ENCODE assay signal across 9 cellular contexts in genomic region chr5:181053760-181054122, GRCh38. TPM values are rescaled to one million over a fixed set of nuclear protein-coding genes. Genes with fewer than 3 reads are reported as not detected.
DNase-seq lines count a peak whose midpoint lies in the region; ATAC-seq and TF ChIP-seq lines count a peak whose summit lies in the region.
"Had no signal": no experiment of that assay in that cellular context is flagged by ENCODE, and none has a peak within 500 bp of the region (broad histone marks: within the 10 kb centered on the region; RNA-seq: fewer than 3 reads in every experiment).

No MANE protein-coding gene starts in this region.

- H3K27ac ChIP-seq in thoracic aorta (no peak overlapping the region), PC-9 (no peak overlapping the region)
- H3K27ac ChIP-seq: HL-60 had no signal

- H3K9ac ChIP-seq in adipocyte (ENCODE audit: low read length): no peak overlapping the region

- no peaks in the 10 kb centered on the region for H3K4me1 ChIP-seq in adipocyte (ENCODE audit: control insufficient read depth, insufficient read depth, low read length)
- peaks cover 11 to 12% of the 10 kb centered on the region in 2 donors for H3K4me1 ChIP-seq in thoracic aorta (ENCODE audit: control insufficient read depth in 1 of 2, low read depth in 2 of 2)
- H3K4me1 ChIP-seq in PC-9 (replicated peaks; ENCODE audit: insufficient read depth): no peaks in the 10 kb centered on the region

- no peaks in the 10 kb centered on the region for H3K9me3 Mint-ChIP-seq in activated CD4-positive, alpha-beta T cell treated with anti-CD3 and anti-CD28 coated beads, Interleukin-2, amount 10 ng/mL, durations not matched to agents 7 days and 5 days

- H3K27me3 ChIP-seq in adipocyte (replicated peaks; ENCODE audit: control insufficient read depth, insufficient read depth, low read length) (peaks cover 77% of the 10 kb centered on the region), thoracic aorta (replicated peaks; ENCODE audit: insufficient read depth) (peaks cover 16% of the 10 kb centered on the region), PC-9 (ENCODE audit: insufficient read depth, low read depth) (peaks cover 83% of the 10 kb centered on the region)

- no peaks in the 10 kb centered on the region for H4K20me1 ChIP-seq in PC-9 (ENCODE audit: insufficient read depth)

- ATAC-seq in thoracic aorta (ENCODE audit: insufficient number of reproducible peaks, low FRiP score, low read depth) (no peak), HG02642 (IDR thresholded peaks at IDR 0.05; ENCODE audit: poor library complexity, unreplicated experiment) (no peak), HG03469 (IDR thresholded peaks at IDR 0.05; ENCODE audit: unreplicated experiment) (no peak)

- POLR2A ChIA-PET in activated CD4-positive, alpha-beta T cell treated with anti-CD3 and anti-CD28 coated beads, Interleukin-2, amount 10 ng/mL, durations not matched to agents 7 days and 5 days (lab: Charles Lee): no interaction called here
- POLR2A ChIA-PET in PC-9 (lab: Charles Lee; ENCODE audit: unreplicated experiment): no interaction called here

- H3K36me3 ChIP-seq in adipocyte (ENCODE audit: control insufficient read depth, insufficient read depth, low read length, severe bottlenecking): no peaks in the 10 kb centered on the region
- H3K36me3 ChIP-seq in thoracic aorta: no peaks in the 10 kb centered on the region
- no peaks in the 10 kb centered on the region for H3K36me3 ChIP-seq in PC-9 (ENCODE audit: low read depth)

- H3K4me3 ChIP-seq in adipocyte (ENCODE audit: low read length) (peak overlapping the region; percentile 59), thoracic aorta (peak overlapping the region; percentile 72), PC-9 (no peak overlapping the region)

- intact Hi-C loops in PC-9 (cut with micrococcal nuclease; ENCODE audit: unreplicated experiment): no loop called here

- no peak overlapping the region for H2AFZ ChIP-seq in PC-9

- peak overlapping the region; percentile 55 for H3K27ac Mint-ChIP-seq in activated CD4-positive, alpha-beta T cell treated with anti-CD3 and anti-CD28 coated beads, Interleukin-2, amount 10 ng/mL, durations not matched to agents 7 days and 5 days

- no peak for TF ChIP-seq CTCF in thoracic aorta (IDR thresholded peaks at IDR 0.05)
- no peak for TF ChIP-seq CTCF in PC-9 (conservative IDR thresholded peaks at IDR 0.05)

- H3K9me3 ChIP-seq in adipocyte (ENCODE audit: control insufficient read depth, low read length) (peaks cover 3% of the 10 kb centered on the region), thoracic aorta (no peaks in the 10 kb centered on the region), PC-9 (ENCODE audit: insufficient read depth, low read depth) (no peaks in the 10 kb centered on the region)

- H3K4me1 Mint-ChIP-seq in activated CD4-positive, alpha-beta T cell treated with anti-CD3 and anti-CD28 coated beads, Interleukin-2, amount 10 ng/mL, durations not matched to agents 7 days and 5 days: peaks cover 15% of the 10 kb centered on the region

- H3K4me2 ChIP-seq in PC-9: no peak overlapping the region

- H3K79me2 ChIP-seq in PC-9 (ENCODE audit: low read depth): no peaks in the 10 kb centered on the region

- no peaks in the 10 kb centered on the region for H3F3A ChIP-seq in PC-9 (ENCODE audit: insufficient read depth, low read depth)

- peaks cover 5% of the 10 kb centered on the region for H3K36me3 Mint-ChIP-seq in activated CD4-positive, alpha-beta T cell treated with anti-CD3 and anti-CD28 coated beads, Interleukin-2, amount 10 ng/mL, durations not matched to agents 7 days and 5 days (ENCODE audit: low read depth)

- CTCF ChIA-PET in activated CD4-positive, alpha-beta T cell treated with anti-CD3 and anti-CD28 coated beads, Interleukin-2, amount 10 ng/mL, durations not matched to agents 7 days and 5 days (lab: Charles Lee): no interaction called here
- CTCF ChIA-PET in PC-9 (lab: Charles Lee): no interaction called here

- no peak for DNase-seq in activated CD4-positive, alpha-beta T cell treated with anti-CD3 and anti-CD28 coated beads, Interleukin-2, amount 10 ng/mL, durations not matched to agents 7 days and 5 days
- no peak for DNase-seq in activated CD4-positive, alpha-beta T cell treated with anti-CD3 and anti-CD28 coated beads for 1 hour
- DNase-seq in adipocyte (ENCODE audit: low read depth) (peak; percentile 7), left kidney (ENCODE audit: low read depth, low spot score) (peak; percentile 67), thoracic aorta (ENCODE audit: low spot score) (no peak), PC-9 (no peak)

- BruUV-seq in PC-9 (replicated peaks; lab: Mats Ljungman, UMichigan): no TSS peak

- peak overlapping the region; percentile 42 for H3K4me3 Mint-ChIP-seq in activated CD4-positive, alpha-beta T cell treated with anti-CD3 and anti-CD28 coated beads, Interleukin-2, amount 10 ng/mL, durations not matched to agents 7 days and 5 days

- H3K9me2 ChIP-seq in PC-9 (ENCODE audit: insufficient read depth): no peaks in the 10 kb centered on the region

- H3K27me3 Mint-ChIP-seq in activated CD4-positive, alpha-beta T cell treated with anti-CD3 and anti-CD28 coated beads, Interleukin-2, amount 10 ng/mL, durations not matched to agents 7 days and 5 days: peaks cover 79% of the 10 kb centered on the region

RNA-seq across cellular contexts. Expression of gene BTNL9, which starts 13.7 kb away (rescaled TPM):
- not detected for total RNA-seq in activated CD4-positive, alpha-beta T cell treated with anti-CD3 and anti-CD28 coated beads, Interleukin-2, amount 10 ng/mL, durations not matched to agents 7 days and 5 days
- total RNA-seq in thoracic aorta (10 to 100 TPM; 10.7 to 20.5 TPM), PC-9 (2021) (not detected in 2 replicates)

Comparison
In these comparisons a context has a peak if more than half of its experiments do, and no peak if none do; other contexts are left out.
1. DNase-seq: peak in adipocyte (single experiment) and left kidney (single experiment); none in activated CD4-positive, alpha-beta T cell treated with anti-CD3 and anti-CD28 coated beads, Interleukin-2, amount 10 ng/mL, durations not matched to agents 7 days and 5 days (single experiment), activated CD4-positive, alpha-beta T cell treated with anti-CD3 and anti-CD28 coated beads for 1 hour (single experiment), thoracic aorta (single experiment) and PC-9 (0 of 2).
2. RNA of gene BTNL9, which starts 13.7 kb away (total RNA-seq): 10.7 to 20.5 TPM in thoracic aorta; not detected in PC-9 and not detected in activated CD4-positive, alpha-beta T cell treated with anti-CD3 and anti-CD28 coated beads, Interleukin-2, amount 10 ng/mL, durations not matched to agents 7 days and 5 days; every median in the first group is over 10 times any median in the second.